15 cellular contexts compared by ENCODE assay signal in the genomic region with DNA sequence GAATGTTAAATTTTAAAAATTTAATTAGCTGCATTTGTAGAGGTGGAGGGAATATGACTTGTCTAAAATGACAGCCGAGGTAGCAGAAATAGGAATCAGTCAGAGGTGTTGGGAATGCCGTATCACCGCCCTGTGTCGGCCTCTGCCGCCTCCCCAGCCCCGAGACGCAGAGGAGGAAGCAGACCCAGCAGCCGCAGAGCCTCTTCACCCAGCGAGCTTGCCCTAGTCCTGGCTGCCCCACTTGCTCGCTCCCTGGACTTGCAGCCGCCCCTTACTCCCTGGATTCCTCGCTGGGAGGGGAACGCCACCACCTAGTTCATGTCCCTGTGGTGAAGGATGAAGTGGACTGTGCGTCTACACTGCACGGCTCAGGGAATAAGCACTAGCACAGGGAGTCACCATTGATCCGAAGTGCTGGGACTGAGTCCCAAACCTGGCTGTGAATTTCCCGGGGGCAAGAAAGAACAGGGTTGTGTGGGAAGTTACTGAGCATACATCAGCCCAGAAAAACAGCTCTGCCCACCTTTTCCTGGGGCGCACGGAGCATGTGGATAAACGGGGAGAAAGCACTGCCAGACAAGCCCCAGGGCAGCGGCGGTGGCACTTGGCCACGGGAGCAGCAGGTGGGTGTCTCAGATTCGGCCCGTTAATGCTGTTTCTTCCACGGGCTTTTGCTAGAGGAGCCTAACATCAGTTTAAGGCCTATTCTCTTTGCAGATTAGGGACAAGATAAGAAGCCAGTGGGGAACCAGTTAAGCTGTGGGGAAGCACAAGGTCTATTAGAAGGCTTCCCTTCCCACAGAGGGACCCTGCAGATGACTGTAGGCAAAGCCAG.
A peak's percentile ranks its signal among the peaks of the same experiment; 100 is the strongest.
DNase-seq lines count a peak whose midpoint lies in the region; ATAC-seq, FAIRE-seq and TF ChIP-seq lines count a peak whose summit lies in the region.
"Had no signal": no experiment of that assay in that cellular context is flagged by ENCODE, and none has a peak within 500 bp of the region (broad histone marks: within the 10 kb centered on the region; RNA-seq: fewer than 3 reads in every experiment).

No MANE protein-coding gene starts in this region.

- FAIRE-seq in K562 (lab: Jason Lieb, UNC) (no peak), urothelium cell line (lab: Jason Lieb, UNC) (peak; percentile 83)

- POLR2A ChIA-PET in K562 (lab: Yijun Ruan, JAX) (interaction anchor here (0.5 to 1.1 kb wide), 3 partner anchors 10 to 420 kb away, joined by 3 to 4 read pairs (median 3); no protein-coding TSS in a partner anchor), GM10248 (lab: Yijun Ruan, JAX) (no interaction called here)

- DNase-seq in right cardiac atrium, result no peak
- DNase-seq in right atrium auricular region (ENCODE audit: low spot score), result no peak
- no peak for DNase-seq in K562 (ENCODE audit: extremely low read depth in 1 of 4, low spot score in 3 of 4)
- no peak for DNase-seq in urothelium cell line (ENCODE audit: low spot score)
- DNase-seq in UCSD-AML1 (lab: John Stamatoyannopoulos, UW; ENCODE audit: unreplicated experiment), result no peak
- no peak for DNase-seq in GM10248 (ENCODE audit: extremely low spot score)
- no peak for DNase-seq in middle frontal gyrus (ENCODE audit: extremely low spot score, low spot score)
- DNase-seq: amniotic stem cell, left lung, naive B cell, sigmoid colon had no signal

- H2AFZ ChIP-seq in Loucy (ENCODE audit: low read length), result no peak overlapping the region
- no peak overlapping the region for H2AFZ ChIP-seq in K562 (ENCODE audit: low read depth, low read length)
- H2AFZ ChIP-seq: hepatocyte had no signal

- TF ChIP-seq CTCF in right atrium auricular region (IDR thresholded peaks at IDR 0.05) (no peak), Loucy (conservative IDR thresholded peaks at IDR 0.05; ENCODE audit: low read length) (no peak), K562 (IDR thresholded peaks at IDR 0.05 in 2 of 3, conservative IDR thresholded peaks at IDR 0.05 in 1 of 3; ENCODE audit: insufficient read depth in 2 of 3, low read depth in 1 of 3, low read length in 3 of 3) (no peak), GM10248 (IDR thresholded peaks at IDR 0.05; ENCODE audit: control extremely low read depth, extremely low read depth, low read depth, missing control alignments) (no peak)

- no peaks in the 10 kb centered on the region for H3K4me1 ChIP-seq in right cardiac atrium (ENCODE audit: control insufficient read depth, insufficient read depth, low read length)
- H3K4me1 ChIP-seq in right atrium auricular region, result no peaks in the 10 kb centered on the region
- peaks cover 25% of the 10 kb centered on the region for H3K4me1 ChIP-seq in Loucy (ENCODE audit: insufficient read depth, low read length, poor library complexity, severe bottlenecking)
- peaks cover 7 to 9% of the 10 kb centered on the region in 2 experiments; a peak in 4 of 5 replicates for H3K4me1 ChIP-seq in K562 (replicated peaks in 1 of 2; ENCODE audit: control insufficient read depth in 2 of 2, insufficient read depth in 2 of 2, low read length in 2 of 2)
- H3K4me1 ChIP-seq: left lung, sigmoid colon had no signal

- no peak for TF ChIP-seq EP300 in K562 (IDR thresholded peaks at IDR 0.05; ENCODE audit: low read length)

- CTCF ChIA-PET in K562 (lab: Yijun Ruan, JAX; ENCODE audit: low intra/inter-chr PET ratio) (no interaction called here), GM10248 (lab: Yijun Ruan, JAX) (interaction anchor here (1.0 kb wide), 1 partner anchor 46 kb away, joined by 3 read pairs; no protein-coding TSS in a partner anchor)

- H4K20me1 ChIP-seq in Loucy (ENCODE audit: insufficient read depth, low read length, poor library complexity, severe bottlenecking) (no peaks in the 10 kb centered on the region), K562 (replicated peaks; ENCODE audit: control insufficient read depth, insufficient read depth, low read length) (peaks cover 12% of the 10 kb centered on the region; the same call in 1 of the 2 replicates)

- H3K9ac ChIP-seq in Loucy (ENCODE audit: low read depth, low read length, poor library complexity, severe bottlenecking) (peak overlapping the region; percentile 35), K562 (ENCODE audit: insufficient read depth in 1 of 2, low read depth in 2 of 2, low read length in 2 of 2) (peak overlapping the region in 1 of 2 experiments; percentile 80; a peak in 2 of 4 replicates)

- H3K79me2 ChIP-seq in Loucy (ENCODE audit: insufficient read depth, low read length), result peaks cover 55% of the 10 kb centered on the region
- peaks cover 52% of the 10 kb centered on the region for H3K79me2 ChIP-seq in K562 (ENCODE audit: control insufficient read depth, insufficient read depth, low read length)

- H3K4me3 ChIP-seq in right cardiac atrium (ENCODE audit: low read length), result no peak overlapping the region
- H3K4me3 ChIP-seq in right atrium auricular region, result no peak overlapping the region
- peak overlapping the region; percentile 8 for H3K4me3 ChIP-seq in Loucy (ENCODE audit: low read length, poor library complexity, severe bottlenecking)
- H3K4me3 ChIP-seq in K562, result no peak overlapping the region
- H3K4me3 ChIP-seq: coronary artery, hepatocyte, left lung, sigmoid colon had no signal

- intact Hi-C loops in right cardiac atrium (cut with DNase I), result no loop called here
- intact Hi-C loops in K562 (cut with micrococcal nuclease), result no loop called here

- H3K9me1 ChIP-seq in K562 (ENCODE audit: control insufficient read depth, insufficient read depth, low read length), result no peaks in the 10 kb centered on the region

- TF ChIP-seq RAD21 in K562 (CRISPR knock-in tag; conservative IDR thresholded peaks at IDR 0.05 in 1 of 2, IDR thresholded peaks at IDR 0.05 in 1 of 2), result no peak

- H3K27ac ChIP-seq in right cardiac atrium (ENCODE audit: low read length) (no peak overlapping the region), right atrium auricular region (no peak overlapping the region), K562 (ENCODE audit: extremely low read depth, low read depth, low read length) (no peak overlapping the region)
- H3K27ac ChIP-seq: C4-2B, coronary artery, hepatocyte, left lung, sigmoid colon had no signal

- in situ Hi-C loops in K562 (cut with MboI), result no loop called here

- WGBS in right cardiac atrium, result 72% methylated on average over 26 of the region's 26 CpGs
- WGBS in K562 (ENCODE audit: insufficient coverage, low coverage, missing lambda C conversion rate), result 57% methylated on average over 23 of the region's 26 CpGs

- H3F3A ChIP-seq in Loucy (ENCODE audit: low read depth), result no peaks in the 10 kb centered on the region

- ATAC-seq in right cardiac atrium (peak; percentile 51 to 54), K562 (peak; percentile 47)
- ATAC-seq: left lung had no signal

- no peaks in the 10 kb centered on the region for H3K9me2 ChIP-seq in Loucy (replicated peaks; ENCODE audit: low read depth, low read length)

- BruUV-seq in K562 (replicated peaks; lab: Mats Ljungman, UMichigan), result no TSS peak

- H3K4me2 ChIP-seq in Loucy (ENCODE audit: low read depth, low read length, poor library complexity, severe bottlenecking) (peak overlapping the region; percentile 55), K562 (ENCODE audit: insufficient read depth, low read length) (no peak overlapping the region)
- H3K4me2 ChIP-seq: hepatocyte had no signal

- no peaks in the 10 kb centered on the region for H3K36me3 ChIP-seq in right atrium auricular region
- H3K36me3 ChIP-seq in Loucy (ENCODE audit: insufficient read depth, low read length), result peaks cover 7% of the 10 kb centered on the region; the same call in 1 of the 2 replicates
- peaks cover 5% of the 10 kb centered on the region for H3K36me3 ChIP-seq in K562 (ENCODE audit: control insufficient read depth, insufficient read depth, low read length)

- no peaks in the 10 kb centered on the region for H3K27me3 ChIP-seq in right cardiac atrium (ENCODE audit: control insufficient read depth, insufficient read depth)
- no peaks in the 10 kb centered on the region for H3K27me3 ChIP-seq in right atrium auricular region
- no peaks in the 10 kb centered on the region for H3K27me3 ChIP-seq in Loucy (ENCODE audit: insufficient read depth, low read length, poor library complexity, severe bottlenecking)
- H3K27me3 ChIP-seq in K562 (ENCODE audit: control insufficient read depth in 2 of 2, insufficient read depth in 2 of 2, low read length in 2 of 2), result no peaks in the 10 kb centered on the region
- H3K27me3 ChIP-seq: hepatocyte, left lung, sigmoid colon had no signal

- no peak for TF ChIP-seq POLR2A in K562 (conservative IDR thresholded peaks at IDR 0.05)

- H3K9me3 ChIP-seq in right cardiac atrium (ENCODE audit: control insufficient read depth, low read length), result no peaks in the 10 kb centered on the region
- H3K9me3 ChIP-seq in right atrium auricular region, result no peaks in the 10 kb centered on the region
- no peaks in the 10 kb centered on the region for H3K9me3 ChIP-seq in Loucy (ENCODE audit: insufficient read depth, low read depth, low read length)
- H3K9me3 ChIP-seq in K562 (replicated peaks; ENCODE audit: control insufficient read depth, insufficient read depth, low read depth, low read length), result no peaks in the 10 kb centered on the region
- H3K9me3 ChIP-seq: left lung, sigmoid colon had no signal

TF ChIP-seq in K562, 482 proteins besides CTCF, POLR2A, EP300 and RAD21 (continues in another document):
- TF ChIP-seq ETV1 (tag; conservative IDR thresholded peaks at IDR 0.05; ENCODE audit: low read depth) (no peak), RNF2 (IDR thresholded peaks at IDR 0.05) (no peak), ETV6 (IDR thresholded peaks at IDR 0.05; ENCODE audit: borderline replicate concordance in 1 of 2, low read depth in 2 of 2, low read length in 1 of 2) (no peak), ETV6 (CRISPR knock-in tag; IDR thresholded peaks at IDR 0.05; ENCODE audit: borderline replicate concordance) (no peak), ZFX (CRISPR knock-in tag; IDR thresholded peaks at IDR 0.05) (0 out of 2 replicates have a peak, but pooled peaks have one; percentile 24)
- TF ChIP-seq, protein P1, sequence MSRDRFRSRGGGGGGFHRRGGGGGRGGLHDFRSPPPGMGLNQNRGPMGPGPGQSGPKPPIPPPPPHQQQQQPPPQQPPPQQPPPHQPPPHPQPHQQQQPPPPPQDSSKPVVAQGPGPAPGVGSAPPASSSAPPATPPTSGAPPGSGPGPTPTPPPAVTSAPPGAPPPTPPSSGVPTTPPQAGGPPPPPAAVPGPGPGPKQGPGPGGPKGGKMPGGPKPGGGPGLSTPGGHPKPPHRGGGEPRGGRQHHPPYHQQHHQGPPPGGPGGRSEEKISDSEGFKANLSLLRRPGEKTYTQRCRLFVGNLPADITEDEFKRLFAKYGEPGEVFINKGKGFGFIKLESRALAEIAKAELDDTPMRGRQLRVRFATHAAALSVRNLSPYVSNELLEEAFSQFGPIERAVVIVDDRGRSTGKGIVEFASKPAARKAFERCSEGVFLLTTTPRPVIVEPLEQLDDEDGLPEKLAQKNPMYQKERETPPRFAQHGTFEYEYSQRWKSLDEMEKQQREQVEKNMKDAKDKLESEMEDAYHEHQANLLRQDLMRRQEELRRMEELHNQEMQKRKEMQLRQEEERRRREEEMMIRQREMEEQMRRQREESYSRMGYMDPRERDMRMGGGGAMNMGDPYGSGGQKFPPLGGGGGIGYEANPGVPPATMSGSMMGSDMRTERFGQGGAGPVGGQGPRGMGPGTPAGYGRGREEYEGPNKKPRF (IDR thresholded peaks at IDR 0.05; ENCODE audit: low read depth, low read length), result no peak
